ENCODE assay signal across 24 cellular contexts in the genomic region with DNA sequence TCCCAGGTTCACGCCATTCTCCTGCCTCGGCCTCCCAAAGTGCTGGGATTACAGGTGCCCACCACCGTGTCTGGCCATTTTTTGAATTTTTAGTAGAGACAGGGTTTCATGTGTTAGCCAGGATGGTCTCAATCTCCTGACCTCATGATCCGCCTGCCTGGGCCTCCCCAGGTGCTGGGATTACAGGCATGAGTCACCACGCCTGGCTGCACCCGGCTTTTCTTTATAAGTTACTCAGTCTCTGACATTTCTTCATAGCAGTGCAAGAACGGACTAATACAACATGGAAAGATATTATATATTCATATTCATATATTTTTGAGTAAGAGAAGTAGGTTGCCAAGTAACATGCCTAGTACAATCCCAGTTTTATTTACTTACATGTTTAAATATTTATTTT. TPM values are rescaled to one million over a fixed set of nuclear protein-coding genes. Genes with fewer than 3 reads are reported as not detected.
DNase-seq lines count a peak whose midpoint lies in the region; ATAC-seq, FAIRE-seq and TF ChIP-seq lines count a peak whose summit lies in the region.
"Had no signal": no experiment of that assay in that cellular context is flagged by ENCODE, and none has a peak within 500 bp of the region (broad histone marks: within the 10 kb centered on the region; RNA-seq: fewer than 3 reads in every experiment).

No MANE protein-coding gene starts in this region.

- H3K4me3 ChIP-seq in GM23338: no peak overlapping the region
- no peak overlapping the region for H3K4me3 ChIP-seq in SJCRH30
- no peak overlapping the region for H3K4me3 ChIP-seq in epithelial cell of esophagus (ENCODE audit: low read length)
- no peak overlapping the region for H3K4me3 ChIP-seq in heart right ventricle
- H3K4me3 ChIP-seq: GM12878 had no signal

- H3F3A ChIP-seq in GM23338 (replicated peaks; ENCODE audit: low read depth): no peaks in the 10 kb centered on the region

- H3K4me3 Mint-ChIP-seq in GM23338: no peak overlapping the region
- H3K4me3 Mint-ChIP-seq in mesothelial cell of epicardium: no peak overlapping the region
- H3K4me3 Mint-ChIP-seq: activated naive CD8-positive, alpha-beta T cell treated with anti-CD3 and anti-CD28 coated beads, Interleukin-2, amount 50 U/mL, for 24 hours; activated T-helper 17 cell treated with anti-CD3 and anti-CD28 coated beads, Interleukin-2, amount 50 U/mL, for 72 hours; effector memory CD8-positive, alpha-beta T cell had no signal

- peaks cover 5% of the 10 kb centered on the region for H3K9me3 Mint-ChIP-seq in GM23338
- H3K9me3 Mint-ChIP-seq in mesothelial cell of epicardium: peaks cover 3% of the 10 kb centered on the region

- no peaks in the 10 kb centered on the region for H3K79me2 ChIP-seq in GM23338 (replicated peaks; ENCODE audit: insufficient read depth)

- H3K27ac Mint-ChIP-seq in GM23338 (peak overlapping the region; percentile 64; the same call in 1 of the 2 replicates), mesothelial cell of epicardium (peak overlapping the region; percentile 97)
- H3K27ac Mint-ChIP-seq: activated naive CD8-positive, alpha-beta T cell treated with anti-CD3 and anti-CD28 coated beads, Interleukin-2, amount 50 U/mL, for 24 hours; activated T-helper 17 cell treated with anti-CD3 and anti-CD28 coated beads, Interleukin-2, amount 50 U/mL, for 72 hours; effector memory CD8-positive, alpha-beta T cell had no signal

- H3K27ac ChIP-seq in GM23338 (ENCODE audit: low read depth) (peak overlapping the region; percentile 88; the same call in 1 of the 2 replicates), SJCRH30 (peak overlapping the region; percentile 81; the same call in 1 of the 2 replicates), heart right ventricle (no peak overlapping the region)

- H3K9me3 ChIP-seq in SJCRH30 (replicated peaks) (peaks cover 4% of the 10 kb centered on the region), heart right ventricle (peaks cover 0 to 3% (median 0%) of the 10 kb centered on the region in 11 donors)

- DNase-seq in GM23338 (ENCODE audit: low spot score) (no peak), SJCRH30 (peak in 1 of 2 experiments; percentile 21), epithelial cell of esophagus (ENCODE audit: low read depth) (peak; percentile 85), mesothelial cell of epicardium (ENCODE audit: low spot score in 2 of 2, unreplicated experiment in 2 of 2) (no peak), heart right ventricle (no peak), NCI-H2227 (lab: John Stamatoyannopoulos, UW; ENCODE audit: unreplicated experiment) (no peak), NCI-H146 (lab: John Stamatoyannopoulos, UW) (no peak), GM12892 (ENCODE audit: insufficient read length) (no peak)
- DNase-seq: activated naive CD8-positive, alpha-beta T cell treated with anti-CD3 and anti-CD28 coated beads, Interleukin-2, amount 50 U/mL, for 24 hours; cerebellar nuclear complex; DMS 273 treated with DMSO at 0.1 percent for 48 hours; effector memory CD8-positive, alpha-beta T cell; H7; KBM-7; kidney glomerular epithelial cell; midbrain; MV-4-11; NCI-H2081; stimulated activated CD4-positive, alpha-beta T cell treated with anti-CD3 and anti-CD28 coated beads, Interleukin-12 subunit alpha, Interleukin-12 subunit beta, amount 100 ng/mL, for 4 hours; stimulated activated CD8-positive, alpha-beta memory T cell treated with anti-CD3 and anti-CD28 coated beads, Interleukin-4, amount 100 ng/mL, for 48 hours had no signal

- peaks cover 26% of the 10 kb centered on the region for H3K4me1 Mint-ChIP-seq in GM23338
- H3K4me1 Mint-ChIP-seq in mesothelial cell of epicardium: peaks cover 24% of the 10 kb centered on the region
- H3K4me1 Mint-ChIP-seq: activated naive CD8-positive, alpha-beta T cell treated with anti-CD3 and anti-CD28 coated beads, Interleukin-2, amount 50 U/mL, for 24 hours; activated T-helper 17 cell treated with anti-CD3 and anti-CD28 coated beads, Interleukin-2, amount 50 U/mL, for 72 hours had no signal

- H4K20me1 ChIP-seq in GM23338 (replicated peaks; ENCODE audit: insufficient read depth): no peaks in the 10 kb centered on the region

- H2AFZ ChIP-seq in GM23338: no peak overlapping the region

- H3K36me3 ChIP-seq in GM23338 (ENCODE audit: insufficient read depth) (no peaks in the 10 kb centered on the region), SJCRH30 (no peaks in the 10 kb centered on the region), heart right ventricle (no peaks in the 10 kb centered on the region)

- H3K36me3 Mint-ChIP-seq in GM23338 (ENCODE audit: low read depth) (peaks cover 10% of the 10 kb centered on the region), mesothelial cell of epicardium (peaks cover 6% of the 10 kb centered on the region)

- TF ChIP-seq CTCF in GM23338 (conservative IDR thresholded peaks at IDR 0.05; ENCODE audit: low read depth in 2 of 2) (no peak), epithelial cell of esophagus (IDR thresholded peaks at IDR 0.05; ENCODE audit: insufficient read depth, low read depth, low read length, missing control alignments) (no peak), mesothelial cell of epicardium (IDR thresholded peaks at IDR 0.05; ENCODE audit: unreplicated experiment) (no peak), heart right ventricle (IDR thresholded peaks at IDR 0.05) (no peak)

- no peaks in the 10 kb centered on the region for H3K9me2 ChIP-seq in GM23338 (ENCODE audit: insufficient read depth)

- intact Hi-C loops in heart right ventricle (cut with DNase I): no loop called here

- FAIRE-seq in GM12892 (lab: Jason Lieb, UNC): no peak
- FAIRE-seq: GM12878 had no signal

- H3K27me3 Mint-ChIP-seq in GM23338 (ENCODE audit: insufficient read depth, low read depth, poor library complexity) (no peaks in the 10 kb centered on the region), mesothelial cell of epicardium (ENCODE audit: low read depth) (no peaks in the 10 kb centered on the region)

- WGBS in heart right ventricle, 2 donors: 81 to 97% methylated on average over 7 of the region's 7 CpGs

- no peak overlapping the region for H3K4me2 ChIP-seq in GM23338

- no peaks in the 10 kb centered on the region for H3K27me3 ChIP-seq in GM23338 (ENCODE audit: insufficient read depth)
- no peaks in the 10 kb centered on the region for H3K27me3 ChIP-seq in SJCRH30
- H3K27me3 ChIP-seq in heart right ventricle: no peaks in the 10 kb centered on the region

- ATAC-seq in GM23338: no peak
- ATAC-seq in heart right ventricle: no peak
- ATAC-seq: activated naive CD8-positive, alpha-beta T cell treated with anti-CD3 and anti-CD28 coated beads, Interleukin-2, amount 50 U/mL, for 24 hours; activated T-helper 17 cell treated with anti-CD3 and anti-CD28 coated beads, Interleukin-2, amount 50 U/mL, for 72 hours; effector memory CD8-positive, alpha-beta T cell; GM12878 had no signal

- peaks cover 21% of the 10 kb centered on the region; the same call in 1 of the 2 replicates for H3K4me1 ChIP-seq in GM23338 (ENCODE audit: insufficient read depth)
- peaks cover 22% of the 10 kb centered on the region for H3K4me1 ChIP-seq in SJCRH30
- peaks cover 0 to 13% (median 9%) of the 10 kb centered on the region in 9 donors for H3K4me1 ChIP-seq in heart right ventricle

- no peak for TF ChIP-seq POLR2A in GM12892 (IDR thresholded peaks at IDR 0.05; ENCODE audit: low read depth, low read length)

TF ChIP-seq in GM23338, 12 proteins besides CTCF, POLR2A, EP300 and RAD21 (continues in another document):
- TF ChIP-seq ZNF114 (CRISPR knock-in tag; IDR thresholded peaks at IDR 0.05) (no peak), NANOG (IDR thresholded peaks at IDR 0.05; ENCODE audit: borderline replicate concordance) (no peak)
- TF ChIP-seq, protein P1, sequence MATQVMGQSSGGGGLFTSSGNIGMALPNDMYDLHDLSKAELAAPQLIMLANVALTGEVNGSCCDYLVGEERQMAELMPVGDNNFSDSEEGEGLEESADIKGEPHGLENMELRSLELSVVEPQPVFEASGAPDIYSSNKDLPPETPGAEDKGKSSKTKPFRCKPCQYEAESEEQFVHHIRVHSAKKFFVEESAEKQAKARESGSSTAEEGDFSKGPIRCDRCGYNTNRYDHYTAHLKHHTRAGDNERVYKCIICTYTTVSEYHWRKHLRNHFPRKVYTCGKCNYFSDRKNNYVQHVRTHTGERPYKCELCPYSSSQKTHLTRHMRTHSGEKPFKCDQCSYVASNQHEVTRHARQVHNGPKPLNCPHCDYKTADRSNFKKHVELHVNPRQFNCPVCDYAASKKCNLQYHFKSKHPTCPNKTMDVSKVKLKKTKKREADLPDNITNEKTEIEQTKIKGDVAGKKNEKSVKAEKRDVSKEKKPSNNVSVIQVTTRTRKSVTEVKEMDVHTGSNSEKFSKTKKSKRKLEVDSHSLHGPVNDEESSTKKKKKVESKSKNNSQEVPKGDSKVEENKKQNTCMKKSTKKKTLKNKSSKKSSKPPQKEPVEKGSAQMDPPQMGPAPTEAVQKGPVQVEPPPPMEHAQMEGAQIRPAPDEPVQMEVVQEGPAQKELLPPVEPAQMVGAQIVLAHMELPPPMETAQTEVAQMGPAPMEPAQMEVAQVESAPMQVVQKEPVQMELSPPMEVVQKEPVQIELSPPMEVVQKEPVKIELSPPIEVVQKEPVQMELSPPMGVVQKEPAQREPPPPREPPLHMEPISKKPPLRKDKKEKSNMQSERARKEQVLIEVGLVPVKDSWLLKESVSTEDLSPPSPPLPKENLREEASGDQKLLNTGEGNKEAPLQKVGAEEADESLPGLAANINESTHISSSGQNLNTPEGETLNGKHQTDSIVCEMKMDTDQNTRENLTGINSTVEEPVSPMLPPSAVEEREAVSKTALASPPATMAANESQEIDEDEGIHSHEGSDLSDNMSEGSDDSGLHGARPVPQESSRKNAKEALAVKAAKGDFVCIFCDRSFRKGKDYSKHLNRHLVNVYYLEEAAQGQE (IDR thresholded peaks at IDR 0.05; ENCODE audit: unreplicated experiment): no peak

RNA-seq across cellular contexts. Expression of a gene that starts 22.9 kb away (rescaled TPM):
- total RNA-seq in GM23338 (2014; rRNA removed; shearing (Covaris generic)): 59.7 and 73.5 TPM in 2 replicates
- polyA plus RNA-seq in GM23338 (2016; fragmentation: Nextera tagmentation; extraction: Ambion mirVana) (10.8 and 11.3 TPM in 2 replicates), heart right ventricle (1 to 10 TPM; 1.7 to 5.3 TPM)
- 22.8 and 23.0 TPM in 2 replicates for total RNA-seq in SJCRH30 (2014; rRNA removed; shearing (Covaris generic))
- total RNA-seq in mesothelial cell of epicardium (57.1 to 62.7 TPM (median 58.4 TPM) in 3 replicates), heart right ventricle (10 to 100 TPM in 9 of 10 donors, 1 to 10 TPM in 1; 9.5 to 33.3 (median 19.6) TPM)
- polyA plus RNA-seq in GM12892 (2012; ENCODE audit: missing spikeins): 0.66 TPM
- total RNA-seq: activated T-helper 17 cell treated with anti-CD3 and anti-CD28 coated beads, Interleukin-2, amount 50 U/mL, for 72 hours had no signal

RNA-seq across cellular contexts. Expression of a gene that starts 36.9 kb away (rescaled TPM):
- total RNA-seq in GM23338 (2014; rRNA removed; shearing (Covaris generic)): 0.21 TPM in 1 of 2 replicates, not detected in the other
- polyA plus RNA-seq in GM23338 (2016; fragmentation: Nextera tagmentation; extraction: Ambion mirVana) (0.27 and 0.40 TPM in 2 replicates), heart right ventricle (under 1 TPM; 0.01 to 0.15 TPM)
- not detected in 2 replicates for total RNA-seq in SJCRH30 (2014; rRNA removed; shearing (Covaris generic))
- total RNA-seq in mesothelial cell of epicardium (not detected in 3 replicates), heart right ventricle (1 to 10 TPM in 1 of 10 donors, under 1 TPM in 9; 0.15 to 1.0 (median 0.39) TPM)
- not detected for polyA plus RNA-seq in GM12892 (2012; ENCODE audit: missing spikeins)
- total RNA-seq: activated T-helper 17 cell treated with anti-CD3 and anti-CD28 coated beads, Interleukin-2, amount 50 U/mL, for 72 hours; GM12878; H7; NCI-H460 had no signal
- polyA plus RNA-seq: GM12878, neural cell had no signal

Comparison
In these comparisons a context has a peak if more than half of its experiments do, and no peak if none do; other contexts are left out.
1. H3K27ac ChIP-seq: peak in GM23338 (single experiment) and SJCRH30 (single experiment); none in heart right ventricle (0 of 10).